1 cellular context compared by ENCODE assay signal in the genomic region with DNA sequence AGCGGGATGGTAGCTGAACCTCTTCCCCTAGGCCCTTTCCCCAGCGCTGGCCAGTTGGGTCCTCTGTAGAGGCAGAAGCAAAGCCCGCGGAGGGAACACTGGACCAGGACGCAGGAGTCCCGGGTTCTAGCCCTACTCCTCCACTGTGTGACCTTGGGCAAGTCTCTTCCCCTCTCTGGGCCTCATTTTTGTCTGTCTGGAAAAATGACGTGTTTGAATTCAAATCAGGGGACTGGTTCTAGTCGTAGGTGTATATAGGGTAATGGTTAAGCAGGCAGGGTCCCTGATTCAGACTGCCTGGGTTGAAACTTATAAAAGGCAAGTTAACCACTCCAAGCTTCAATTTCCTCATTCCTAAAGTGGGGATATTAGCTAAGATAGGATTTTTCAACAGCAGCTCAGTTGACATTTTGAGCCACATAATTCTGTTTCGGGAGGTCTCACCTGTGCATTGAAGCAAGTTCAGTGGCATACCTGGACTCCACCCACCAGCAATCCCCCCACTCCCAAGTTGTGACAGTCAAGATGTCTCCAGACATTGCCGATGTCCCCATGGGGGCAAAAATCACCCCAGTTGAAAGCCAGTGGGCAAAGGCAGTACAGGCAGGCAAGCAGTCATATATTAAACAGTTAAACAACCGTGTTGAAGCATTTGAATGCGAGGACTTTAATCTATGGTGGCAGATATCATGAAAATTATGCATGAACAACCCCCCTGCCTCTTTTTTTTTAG.
A peak's percentile ranks its signal among the peaks of the same experiment; 100 is the strongest.
TF ChIP-seq lines count a peak whose summit lies in the region.

No MANE protein-coding gene starts in this region.

TF ChIP-seq in HepG2, 621 proteins besides CTCF, POLR2A, EP300 and RAD21 (continued from another document):
- TF ChIP-seq, protein P1, sequence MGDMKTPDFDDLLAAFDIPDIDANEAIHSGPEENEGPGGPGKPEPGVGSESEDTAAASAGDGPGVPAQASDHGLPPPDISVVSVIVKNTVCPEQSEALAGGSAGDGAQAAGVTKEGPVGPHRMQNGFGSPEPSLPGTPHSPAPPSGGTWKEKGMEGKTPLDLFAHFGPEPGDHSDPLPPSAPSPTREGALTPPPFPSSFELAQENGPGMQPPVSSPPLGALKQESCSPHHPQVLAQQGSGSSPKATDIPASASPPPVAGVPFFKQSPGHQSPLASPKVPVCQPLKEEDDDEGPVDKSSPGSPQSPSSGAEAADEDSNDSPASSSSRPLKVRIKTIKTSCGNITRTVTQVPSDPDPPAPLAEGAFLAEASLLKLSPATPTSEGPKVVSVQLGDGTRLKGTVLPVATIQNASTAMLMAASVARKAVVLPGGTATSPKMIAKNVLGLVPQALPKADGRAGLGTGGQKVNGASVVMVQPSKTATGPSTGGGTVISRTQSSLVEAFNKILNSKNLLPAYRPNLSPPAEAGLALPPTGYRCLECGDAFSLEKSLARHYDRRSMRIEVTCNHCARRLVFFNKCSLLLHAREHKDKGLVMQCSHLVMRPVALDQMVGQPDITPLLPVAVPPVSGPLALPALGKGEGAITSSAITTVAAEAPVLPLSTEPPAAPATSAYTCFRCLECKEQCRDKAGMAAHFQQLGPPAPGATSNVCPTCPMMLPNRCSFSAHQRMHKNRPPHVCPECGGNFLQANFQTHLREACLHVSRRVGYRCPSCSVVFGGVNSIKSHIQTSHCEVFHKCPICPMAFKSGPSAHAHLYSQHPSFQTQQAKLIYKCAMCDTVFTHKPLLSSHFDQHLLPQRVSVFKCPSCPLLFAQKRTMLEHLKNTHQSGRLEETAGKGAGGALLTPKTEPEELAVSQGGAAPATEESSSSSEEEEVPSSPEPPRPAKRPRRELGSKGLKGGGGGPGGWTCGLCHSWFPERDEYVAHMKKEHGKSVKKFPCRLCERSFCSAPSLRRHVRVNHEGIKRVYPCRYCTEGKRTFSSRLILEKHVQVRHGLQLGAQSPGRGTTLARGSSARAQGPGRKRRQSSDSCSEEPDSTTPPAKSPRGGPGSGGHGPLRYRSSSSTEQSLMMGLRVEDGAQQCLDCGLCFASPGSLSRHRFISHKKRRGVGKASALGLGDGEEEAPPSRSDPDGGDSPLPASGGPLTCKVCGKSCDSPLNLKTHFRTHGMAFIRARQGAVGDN (CRISPR knock-in tag; IDR thresholded peaks at IDR 0.05) = peak; percentile 1; the same call in 1 of the 2 replicates
- TF ChIP-seq ZNF768 (CRISPR knock-in tag; IDR thresholded peaks at IDR 0.05) = peak; percentile 97
- TF ChIP-seq ZNF605 (CRISPR knock-in tag; IDR thresholded peaks at IDR 0.05) = peak; percentile 62
- TF ChIP-seq TP53 (CRISPR knock-in tag; conservative IDR thresholded peaks at IDR 0.05) = 0 out of 2 replicates have a peak, but pooled peaks have one; percentile 41
